Comparison of ENCODE assay signal across 15 cellular contexts in genomic region chr6:7489376-7489775, GRCh38. TPM values are rescaled to one million over a fixed set of nuclear protein-coding genes. Genes with fewer than 3 reads are reported as not detected.
A peak's percentile ranks its signal among the peaks of the same experiment; 100 is the strongest.
DNase-seq lines count a peak whose midpoint lies in the region; ATAC-seq lines count a peak whose summit lies in the region.
"Had no signal": no experiment of that assay in that cellular context is flagged by ENCODE, and none has a peak within 500 bp of the region (broad histone marks: within the 10 kb centered on the region; RNA-seq: fewer than 3 reads in every experiment).

No MANE protein-coding gene starts in this region.

- intact Hi-C loops in left colon (cut with DNase I, micrococcal nuclease), result no loop called here
- intact Hi-C loops in left ventricle myocardium superior (cut with micrococcal nuclease), result no loop called here

- ATAC-seq in left colon (peak; percentile 87), left ventricle myocardium superior (no peak), GM19452 (IDR thresholded peaks at IDR 0.05; ENCODE audit: unreplicated experiment) (no peak)
- ATAC-seq: A549 had no signal

- peak; percentile 80 for DNase-seq in NCI-H1105 (lab: John Stamatoyannopoulos, UW)
- DNase-seq in NCI-H1417 treated with DMSO at 0.1 percent for 48 hours (lab: John Stamatoyannopoulos, UW), result peak; percentile 69
- peak; percentile 94 for DNase-seq in NCI-H69 (lab: John Stamatoyannopoulos, UW)
- no peak for DNase-seq in left colon
- no peak for DNase-seq in left ventricle myocardium superior
- DNase-seq in stimulated activated CD4-positive, alpha-beta T cell treated with anti-CD3 and anti-CD28 coated beads, Interleukin-4, amount 100 ng/mL, for 4 hours, result no peak
- DNase-seq: BE2C; CD4-positive, alpha-beta memory T cell; DMS153; DMS79 treated with DMSO at 0.1 percent for 48 hours; EL; GOT3; HFFc6 had no signal

RNA-seq across cellular contexts. Expression of gene DSP, which starts 52.1 kb away (rescaled TPM):
- total RNA-seq in left colon, result 100 to 1,000 TPM; 213 to 249 TPM
- 314 TPM for total RNA-seq in left ventricle myocardium superior
- total RNA-seq: CD4-positive, alpha-beta memory T cell had no signal

Comparison
In these comparisons a context has a peak if more than half of its experiments do, and no peak if none do; other contexts are left out.
1. DNase-seq: peak in NCI-H1105 (single experiment), NCI-H1417 treated with DMSO at 0.1 percent for 48 hours (single experiment) and NCI-H69 (single experiment); none in left colon (0 of 2), left ventricle myocardium superior (single experiment) and stimulated activated CD4-positive, alpha-beta T cell treated with anti-CD3 and anti-CD28 coated beads, Interleukin-4, amount 100 ng/mL, for 4 hours (0 of 2).